ENCODE assay signal across 8 cellular contexts in the genomic region with DNA sequence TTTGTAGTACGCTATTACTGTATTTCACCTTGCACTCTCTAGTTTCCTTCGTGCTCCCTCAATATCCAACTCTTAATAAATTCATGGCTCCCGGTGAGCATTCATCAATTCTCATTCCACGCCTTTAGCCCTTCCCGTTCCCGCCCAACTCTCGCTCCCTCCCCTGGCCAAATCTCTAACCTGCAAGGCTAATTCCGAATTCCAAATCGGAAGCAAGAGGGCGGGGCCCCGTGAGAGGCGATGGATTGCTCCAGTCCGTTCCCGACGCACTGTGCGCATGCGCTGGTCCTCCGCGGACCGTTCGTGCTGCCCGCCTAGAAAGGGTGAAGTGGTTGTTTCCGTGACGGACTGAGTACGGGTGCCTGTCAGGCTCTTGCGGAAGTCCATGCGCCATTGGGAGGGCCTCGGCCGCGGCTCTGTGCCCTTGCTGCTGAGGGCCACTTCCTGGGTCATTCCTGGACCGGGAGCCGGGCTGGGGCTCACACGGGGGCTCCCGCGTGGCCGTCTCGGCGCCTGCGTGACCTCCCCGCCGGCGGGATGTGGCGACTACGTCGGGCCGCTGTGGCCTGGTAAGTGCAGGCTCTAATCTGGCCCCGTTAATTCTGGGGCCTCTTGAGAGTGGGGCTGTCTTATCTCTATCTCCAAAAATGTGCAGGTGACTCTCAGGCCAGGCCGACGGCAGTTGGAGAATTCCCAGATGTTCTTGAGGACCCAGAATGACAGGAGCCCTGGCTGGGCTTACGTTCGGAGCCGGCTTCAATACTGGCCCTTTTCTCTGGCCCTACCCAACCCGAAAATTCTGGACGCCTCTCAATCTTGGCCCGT. TPM values are rescaled to one million over a fixed set of nuclear protein-coding genes. Genes with fewer than 3 reads are reported as not detected.
DNase-seq lines count a peak whose midpoint lies in the region; ATAC-seq, FAIRE-seq and TF ChIP-seq lines count a peak whose summit lies in the region.

A gene with protein sequence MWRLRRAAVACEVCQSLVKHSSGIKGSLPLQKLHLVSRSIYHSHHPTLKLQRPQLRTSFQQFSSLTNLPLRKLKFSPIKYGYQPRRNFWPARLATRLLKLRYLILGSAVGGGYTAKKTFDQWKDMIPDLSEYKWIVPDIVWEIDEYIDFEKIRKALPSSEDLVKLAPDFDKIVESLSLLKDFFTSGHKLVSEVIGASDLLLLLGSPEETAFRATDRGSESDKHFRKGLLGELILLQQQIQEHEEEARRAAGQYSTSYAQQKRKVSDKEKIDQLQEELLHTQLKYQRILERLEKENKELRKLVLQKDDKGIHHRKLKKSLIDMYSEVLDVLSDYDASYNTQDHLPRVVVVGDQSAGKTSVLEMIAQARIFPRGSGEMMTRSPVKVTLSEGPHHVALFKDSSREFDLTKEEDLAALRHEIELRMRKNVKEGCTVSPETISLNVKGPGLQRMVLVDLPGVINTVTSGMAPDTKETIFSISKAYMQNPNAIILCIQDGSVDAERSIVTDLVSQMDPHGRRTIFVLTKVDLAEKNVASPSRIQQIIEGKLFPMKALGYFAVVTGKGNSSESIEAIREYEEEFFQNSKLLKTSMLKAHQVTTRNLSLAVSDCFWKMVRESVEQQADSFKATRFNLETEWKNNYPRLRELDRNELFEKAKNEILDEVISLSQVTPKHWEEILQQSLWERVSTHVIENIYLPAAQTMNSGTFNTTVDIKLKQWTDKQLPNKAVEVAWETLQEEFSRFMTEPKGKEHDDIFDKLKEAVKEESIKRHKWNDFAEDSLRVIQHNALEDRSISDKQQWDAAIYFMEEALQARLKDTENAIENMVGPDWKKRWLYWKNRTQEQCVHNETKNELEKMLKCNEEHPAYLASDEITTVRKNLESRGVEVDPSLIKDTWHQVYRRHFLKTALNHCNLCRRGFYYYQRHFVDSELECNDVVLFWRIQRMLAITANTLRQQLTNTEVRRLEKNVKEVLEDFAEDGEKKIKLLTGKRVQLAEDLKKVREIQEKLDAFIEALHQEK (plus strand): TSS at position 368 of the 825 bp plus-strand sequence. CDS start 170 bp downstream, at position 538.

- H3K9me3 ChIP-seq in OCI-LY3 (ENCODE audit: insufficient read depth, low read length): no peaks in the 10 kb centered on the region

- H4K20me1 ChIP-seq in OCI-LY3 (ENCODE audit: insufficient read depth, low read length): 0 out of 2 replicates have a peak, but pooled peaks cover 5% of the 10 kb centered on the region

- peaks cover 5% of the 10 kb centered on the region for H3K27me3 Mint-ChIP-seq in endothelial cell (ENCODE audit: unreplicated experiment)

- H3K4me1 ChIP-seq in OCI-LY3 (ENCODE audit: low read length): peaks cover 20% of the 10 kb centered on the region

- H3K36me3 Mint-ChIP-seq in endothelial cell (ENCODE audit: low read depth, unreplicated experiment): peaks cover 6% of the 10 kb centered on the region

- no peaks in the 10 kb centered on the region for H3K27me3 ChIP-seq in OCI-LY3 (ENCODE audit: low read depth, low read length)

- DNase-seq in D721Med (ENCODE audit: insufficient read length, low spot score) (peak; percentile 87), HuH-7.5 (ENCODE audit: low spot score) (peak; percentile 76), endothelial cell (ENCODE audit: low spot score) (peak; percentile 97), midbrain (lab: John Stamatoyannopoulos, UW) (peak; percentile 96)
- peak; percentile 94 for DNase-seq in activated CD8-positive, alpha-beta memory T cell treated with anti-CD3 and anti-CD28 coated beads, Interleukin-2, amount 50 U/mL, for 48 hours
- peak; percentile 76 to 83 for DNase-seq in stimulated activated CD8-positive, alpha-beta memory T cell treated with anti-CD3 and anti-CD28 coated beads, Interleukin-2, amount 100 ng/mL, for 1 hour (ENCODE audit: low read depth in 2 of 2)

- H3K36me3 ChIP-seq in OCI-LY3 (replicated peaks; ENCODE audit: low read depth, low read length): peaks cover 2% of the 10 kb centered on the region

- peaks cover 21% of the 10 kb centered on the region for H3K4me1 Mint-ChIP-seq in endothelial cell (ENCODE audit: unreplicated experiment)

- peak within 1 kb of the TSS; percentile 94 for H3K4me3 ChIP-seq in OCI-LY3 (ENCODE audit: low read length)

- peak within 1 kb of the TSS; percentile 100 for H2AFZ ChIP-seq in OCI-LY3 (ENCODE audit: low read depth, low read length)

- peak; percentile 97 for ATAC-seq in GM21526 (IDR thresholded peaks at IDR 0.05; ENCODE audit: low FRiP score, unreplicated experiment)

- peaks cover 56% of the 10 kb centered on the region for H3K79me2 ChIP-seq in OCI-LY3 (ENCODE audit: low read length)

- FAIRE-seq in D721Med (lab: Jason Lieb, UNC): no peak

- H3K9ac ChIP-seq in OCI-LY3 (ENCODE audit: low read length): peak within 1 kb of the TSS; percentile 88

- H3K9me3 Mint-ChIP-seq in endothelial cell (ENCODE audit: unreplicated experiment): no peaks in the 10 kb centered on the region

- peak within 1 kb of the TSS; percentile 96 for H3K27ac Mint-ChIP-seq in endothelial cell (ENCODE audit: unreplicated experiment)

- H3K4me3 Mint-ChIP-seq in endothelial cell (ENCODE audit: unreplicated experiment): peak within 1 kb of the TSS; percentile 100

- no peak for TF ChIP-seq CTCF in D721Med (IDR thresholded peaks at IDR 0.05; ENCODE audit: insufficient read depth, missing control alignments)
- no peak for TF ChIP-seq CTCF in OCI-LY3 (IDR thresholded peaks at IDR 0.05; ENCODE audit: low read depth, low read length)
- TF ChIP-seq CTCF in endothelial cell (IDR thresholded peaks at IDR 0.05; ENCODE audit: unreplicated experiment): no peak

- peak within 1 kb of the TSS; percentile 96 for H3K4me2 ChIP-seq in OCI-LY3 (ENCODE audit: low read length)

- H3K27ac ChIP-seq in OCI-LY3 (ENCODE audit: low read length): peak within 1 kb of the TSS; percentile 39

RNA-seq across cellular contexts. Expression of the gene that starts here (rescaled TPM):
- 67.2 TPM for total RNA-seq in endothelial cell (ENCODE audit: unreplicated experiment)

Comparison
In these comparisons a context has a peak if more than half of its experiments do, and no peak if none do; other contexts are left out.
1. Peak in every context shown above with its lines: DNase-seq, ATAC-seq, H3K4me3 ChIP-seq and H3K27ac ChIP-seq.